26 cellular contexts compared by ENCODE assay signal in genomic region chr1:68324316-68324715, GRCh38.
"Had no signal": no experiment of that assay in that cellular context is flagged by ENCODE, and none has a peak within 500 bp of the region (broad histone marks: within the 10 kb centered on the region; RNA-seq: fewer than 3 reads in every experiment).

No MANE protein-coding gene starts in this region.

- H3K9me3 ChIP-seq: ascending aorta, Peyer's patch, SJSA1, SK-N-SH had no signal

- ATAC-seq: activated CD8-positive, alpha-beta T cell treated with anti-CD3 and anti-CD28 coated beads for 36 hours; K562; PC-3 had no signal

- H3K27ac ChIP-seq: cardiac muscle cell, SJSA1 had no signal

- H3K4me1 Mint-ChIP-seq: activated CD4-positive, alpha-beta T cell treated with anti-CD3 and anti-CD28 coated beads, Interleukin-2, amount 10 ng/mL, durations not matched to agents 24 days and 14 days; activated naive CD4-positive, alpha-beta T cell treated with anti-CD3 and anti-CD28 coated beads, Interleukin-2, amount 50 U/mL, for 24 hours; activated naive CD8-positive, alpha-beta T cell treated with anti-CD3 and anti-CD28 coated beads, Interleukin-2, amount 10 ng/mL, durations not matched to agents 7 days and 5 days had no signal

- H3K4me3 Mint-ChIP-seq: activated CD4-positive, alpha-beta T cell treated with anti-CD3 and anti-CD28 coated beads, Interleukin-2, amount 10 ng/mL, durations not matched to agents 24 days and 14 days; activated CD8-positive, alpha-beta T cell treated with anti-CD3 and anti-CD28 coated beads for 36 hours; activated naive CD4-positive, alpha-beta T cell treated with anti-CD3 and anti-CD28 coated beads, Interleukin-2, amount 50 U/mL, for 24 hours; activated naive CD8-positive, alpha-beta T cell treated with anti-CD3 and anti-CD28 coated beads, Interleukin-2, amount 10 ng/mL, durations not matched to agents 7 days and 5 days; T-helper 1 cell treated with Interleukin-12 subunit alpha and Interleukin-12 subunit beta and Interleukin-4 antibody, amounts not matched to agents 30 μg/mL and 1 μg/mL, for 36 hours; T-helper 2 cell treated with Interferon-gamma antibody and Interleukin-4, amounts not matched to agents 5 μg/mL and 100 μg/mL, for 36 hours had no signal

- DNase-seq: activated CD4-positive, alpha-beta T cell treated with anti-CD3 and anti-CD28 coated beads, Interleukin-2, amount 10 ng/mL, durations not matched to agents 24 days and 14 days; activated CD4-positive, alpha-beta T cell treated with anti-CD3 and anti-CD28 coated beads, Interleukin-2, amount 50 U/mL, for 4 hours; activated CD8-positive, alpha-beta T cell treated with anti-CD3 and anti-CD28 coated beads for 36 hours; activated gamma-delta T cell; activated naive CD4-positive, alpha-beta T cell treated with Interleukin-2 at 50 U/mL for 16 hours; activated naive CD8-positive, alpha-beta T cell treated with anti-CD3 and anti-CD28 coated beads, Interleukin-2, amount 10 ng/mL, durations not matched to agents 7 days and 5 days; activated T-cell treated with anti-CD3 and anti-CD28 coated beads, Interleukin-2, amount 50 U/mL, for 1 hour; amygdala; NCI-H1092 treated with DMSO at 0.1 percent for 48 hours; NCI-H1930; NCI-H2081 treated with DMSO at 0.1 percent for 48 hours; NCI-H345; NCI-H524 treated with DMSO at 0.1 percent for 48 hours; PC-3; Peyer's patch; RPMI8226; SHP77 treated with DMSO at 0.1 percent for 48 hours; SK-N-SH had no signal

- H3K4me2 ChIP-seq: SK-N-SH had no signal

- H3K9me3 Mint-ChIP-seq: activated CD4-positive, alpha-beta T cell treated with anti-CD3 and anti-CD28 coated beads, Interleukin-2, amount 10 ng/mL, durations not matched to agents 24 days and 14 days; activated CD8-positive, alpha-beta T cell treated with anti-CD3 and anti-CD28 coated beads for 36 hours; activated naive CD8-positive, alpha-beta T cell treated with anti-CD3 and anti-CD28 coated beads, Interleukin-2, amount 10 ng/mL, durations not matched to agents 7 days and 5 days; activated T-helper 2 cell treated with anti-CD3 and anti-CD28 coated beads, Interferon-gamma antibody, Interleukin-2, Interleukin-4, amounts not matched to agents 10 μg/mL and 5 μg/mL and 100 μg/mL, durations not matched to agents 14 hours and 24 hours and 36 hours; T-helper 1 cell treated with Interleukin-12 subunit alpha and Interleukin-12 subunit beta and Interleukin-4 antibody, amounts not matched to agents 30 μg/mL and 1 μg/mL, for 36 hours; T-helper 2 cell treated with Interferon-gamma antibody and Interleukin-4, amounts not matched to agents 5 μg/mL and 100 μg/mL, for 36 hours had no signal

- H3K27me3 ChIP-seq: ascending aorta, cardiac muscle cell, Peyer's patch, SJSA1 had no signal

- H3K4me3 ChIP-seq: ascending aorta, cardiac muscle cell, K562, Peyer's patch, SJSA1 had no signal

- H3K27ac Mint-ChIP-seq: activated CD4-positive, alpha-beta T cell treated with anti-CD3 and anti-CD28 coated beads, Interleukin-2, amount 10 ng/mL, durations not matched to agents 24 days and 14 days; activated CD8-positive, alpha-beta T cell treated with anti-CD3 and anti-CD28 coated beads for 36 hours; activated naive CD4-positive, alpha-beta T cell treated with anti-CD3 and anti-CD28 coated beads, Interleukin-2, amount 50 U/mL, for 24 hours; activated naive CD8-positive, alpha-beta T cell treated with anti-CD3 and anti-CD28 coated beads, Interleukin-2, amount 10 ng/mL, durations not matched to agents 7 days and 5 days; activated T-helper 2 cell treated with anti-CD3 and anti-CD28 coated beads, Interferon-gamma antibody, Interleukin-2, Interleukin-4, amounts not matched to agents 10 μg/mL and 5 μg/mL and 100 μg/mL, durations not matched to agents 14 hours and 24 hours and 36 hours; T-helper 1 cell treated with Interleukin-12 subunit alpha and Interleukin-12 subunit beta and Interleukin-4 antibody, amounts not matched to agents 30 μg/mL and 1 μg/mL, for 36 hours; T-helper 2 cell treated with Interferon-gamma antibody and Interleukin-4, amounts not matched to agents 5 μg/mL and 100 μg/mL, for 36 hours had no signal

- H3K27me3 Mint-ChIP-seq: activated CD4-positive, alpha-beta T cell treated with anti-CD3 and anti-CD28 coated beads, Interleukin-2, amount 10 ng/mL, durations not matched to agents 24 days and 14 days; activated naive CD4-positive, alpha-beta T cell treated with anti-CD3 and anti-CD28 coated beads, Interleukin-2, amount 50 U/mL, for 24 hours had no signal

- H3K9me2 ChIP-seq: SK-N-SH had no signal

- H3K9ac ChIP-seq: SK-N-SH had no signal

- H3K36me3 ChIP-seq: ascending aorta, cardiac muscle cell, Peyer's patch, SJSA1 had no signal

- H3K36me3 Mint-ChIP-seq: activated naive CD4-positive, alpha-beta T cell treated with anti-CD3 and anti-CD28 coated beads, Interleukin-2, amount 50 U/mL, for 24 hours; activated naive CD8-positive, alpha-beta T cell treated with anti-CD3 and anti-CD28 coated beads, Interleukin-2, amount 10 ng/mL, durations not matched to agents 7 days and 5 days had no signal
